Comparison of ENCODE assay signal across 22 cellular contexts in genomic region chr6:71706523-71706922, GRCh38.
DNase-seq lines count a peak whose midpoint lies in the region; ATAC-seq, FAIRE-seq and TF ChIP-seq lines count a peak whose summit lies in the region.
"Had no signal": no experiment of that assay in that cellular context is flagged by ENCODE, and none has a peak within 500 bp of the region (broad histone marks: within the 10 kb centered on the region; RNA-seq: fewer than 3 reads in every experiment).

No MANE protein-coding gene starts in this region.

- ATAC-seq in GM18517 (IDR thresholded peaks at IDR 0.05; ENCODE audit: unreplicated experiment) (peak; percentile 77), GM19467 (IDR thresholded peaks at IDR 0.05; ENCODE audit: unreplicated experiment) (peak; percentile 83), HG02938 (IDR thresholded peaks at IDR 0.05; ENCODE audit: unreplicated experiment) (peak; percentile 73)
- ATAC-seq: lower lobe of right lung; naive thymus-derived CD8-positive, alpha-beta T cell had no signal

- H3K27me3 ChIP-seq in MM.1S (replicated peaks; ENCODE audit: insufficient read depth, low read length): no peaks in the 10 kb centered on the region

- H3K27ac ChIP-seq in MM.1S (ENCODE audit: low read length): no peak overlapping the region
- H3K27ac ChIP-seq: lower lobe of right lung, SK-N-MC had no signal

- DNase-seq in MM.1S (peak; percentile 23), Ammon's horn (ENCODE audit: low spot score) (no peak), activated T-cell treated with anti-CD3 and anti-CD28 coated beads for 4 hours (no peak), glutamatergic neuron (no peak), D721Med (ENCODE audit: insufficient read length, low spot score) (no peak)
- DNase-seq: Calu3; GDM1; lower lobe of right lung; naive thymus-derived CD8-positive, alpha-beta T cell; NCI-H2171; posterior cingulate gyrus; stimulated activated naive CD4-positive, alpha-beta T cell had no signal

- H3K4me3 Mint-ChIP-seq in glutamatergic neuron (ENCODE audit: unreplicated experiment): no peak overlapping the region
- H3K4me3 Mint-ChIP-seq: naive thymus-derived CD8-positive, alpha-beta T cell; type B pancreatic cell had no signal

- no peak overlapping the region for H3K9ac ChIP-seq in MM.1S (ENCODE audit: low read length)

- no peaks in the 10 kb centered on the region for H3K36me3 Mint-ChIP-seq in glutamatergic neuron (ENCODE audit: unreplicated experiment)
- H3K36me3 Mint-ChIP-seq: naive thymus-derived CD8-positive, alpha-beta T cell; type B pancreatic cell had no signal

- no peak overlapping the region for H3K4me2 ChIP-seq in MM.1S (ENCODE audit: low read depth, low read length)
- H3K4me2 ChIP-seq: smooth muscle cell had no signal

- H2AFZ ChIP-seq in MM.1S (ENCODE audit: low read length): no peak overlapping the region

- H3K4me1 ChIP-seq in MM.1S (ENCODE audit: low read length): no peaks in the 10 kb centered on the region
- H3K4me1 ChIP-seq: lower lobe of right lung had no signal

- no peaks in the 10 kb centered on the region for H3K79me2 ChIP-seq in MM.1S (ENCODE audit: low read length)

- no peak for FAIRE-seq in D721Med (lab: Jason Lieb, UNC)
- FAIRE-seq: endothelial cell of umbilical vein, frontal cortex, GM18507, HTR-8/SVneo had no signal

- no peak overlapping the region for H3K4me3 ChIP-seq in MM.1S (ENCODE audit: low read length)
- H3K4me3 ChIP-seq: lower lobe of right lung, SK-N-MC, smooth muscle cell had no signal

- H3F3A ChIP-seq in MM.1S (ENCODE audit: insufficient read depth, low read length): no peaks in the 10 kb centered on the region

- H4K20me1 ChIP-seq in MM.1S (ENCODE audit: insufficient read depth, low read length): no peaks in the 10 kb centered on the region

- TF ChIP-seq CTCF in MM.1S (IDR thresholded peaks at IDR 0.05; ENCODE audit: low read length): no peak
- no peak for TF ChIP-seq CTCF in glutamatergic neuron (IDR thresholded peaks at IDR 0.05; ENCODE audit: partially characterized antibody, unreplicated experiment)
- TF ChIP-seq CTCF in D721Med (IDR thresholded peaks at IDR 0.05; ENCODE audit: insufficient read depth, missing control alignments): no peak

- H3K4me1 Mint-ChIP-seq in glutamatergic neuron (ENCODE audit: low read depth, unreplicated experiment): no peaks in the 10 kb centered on the region
- H3K4me1 Mint-ChIP-seq: naive thymus-derived CD8-positive, alpha-beta T cell had no signal

- no peak overlapping the region for H3K27ac Mint-ChIP-seq in glutamatergic neuron (ENCODE audit: unreplicated experiment)
- H3K27ac Mint-ChIP-seq: naive thymus-derived CD8-positive, alpha-beta T cell; type B pancreatic cell had no signal

- no peaks in the 10 kb centered on the region for H3K36me3 ChIP-seq in MM.1S (replicated peaks; ENCODE audit: insufficient read depth, low read length)
- H3K36me3 ChIP-seq: lower lobe of right lung had no signal

- H3K9me3 Mint-ChIP-seq in glutamatergic neuron (ENCODE audit: unreplicated experiment): no peaks in the 10 kb centered on the region
- H3K9me3 Mint-ChIP-seq: type B pancreatic cell had no signal

- H3K9me2 ChIP-seq in MM.1S (replicated peaks; ENCODE audit: insufficient read depth, low read length): no peaks in the 10 kb centered on the region

- no peaks in the 10 kb centered on the region for H3K9me3 ChIP-seq in MM.1S (replicated peaks; ENCODE audit: insufficient read depth, low read length)
- H3K9me3 ChIP-seq: lower lobe of right lung had no signal

- peaks cover 1% of the 10 kb centered on the region for H3K27me3 Mint-ChIP-seq in glutamatergic neuron (ENCODE audit: unreplicated experiment)
- H3K27me3 Mint-ChIP-seq: naive thymus-derived CD8-positive, alpha-beta T cell; type B pancreatic cell had no signal
